Comparison of ENCODE assay signal across 12 cellular contexts in genomic region chr2:135055182-135055786, GRCh38. TPM values are rescaled to one million over a fixed set of nuclear protein-coding genes. Genes with fewer than 3 reads are reported as not detected.
DNase-seq lines count a peak whose midpoint lies in the region; ATAC-seq and TF ChIP-seq lines count a peak whose summit lies in the region.
"Had no signal": no experiment of that assay in that cellular context is flagged by ENCODE, and none has a peak within 500 bp of the region (broad histone marks: within the 10 kb centered on the region; RNA-seq: fewer than 3 reads in every experiment).

No MANE protein-coding gene starts in this region.

- no peaks in the 10 kb centered on the region for H3K79me1 ChIP-seq in mesenchymal stem cell (replicated peaks; ENCODE audit: low read length, poor library complexity, severe bottlenecking)

- no peak overlapping the region for H2BK12ac ChIP-seq in mesenchymal stem cell (ENCODE audit: low read length in 2 of 2)

- no peak overlapping the region for H3K23ac ChIP-seq in mesenchymal stem cell (ENCODE audit: low read length in 2 of 2)

- no peak overlapping the region for H2AFZ ChIP-seq in mesenchymal stem cell (ENCODE audit: low read depth, low read length)

- POLR2A ChIA-PET in BJ (lab: Charles Lee) = interaction anchor here (0.5 kb wide), 1 partner anchor 632 kb away, joined by 3 read pairs; no protein-coding TSS in a partner anchor

- no peak for TF ChIP-seq CTCF in BJ (IDR thresholded peaks at IDR 0.05; ENCODE audit: insufficient read depth, low read depth, low read length)

- no peak overlapping the region for H3K4me3 ChIP-seq in BJ (ENCODE audit: low read depth, low read length)
- H3K4me3 ChIP-seq in mesenchymal stem cell (ENCODE audit: insufficient read depth in 1 of 2, low read depth in 1 of 2, low read length in 2 of 2) = peak overlapping the region in 1 of 2 experiments; percentile 91

- H3K14ac ChIP-seq in mesenchymal stem cell (ENCODE audit: low read length in 2 of 2) = no peak overlapping the region

- H4K8ac ChIP-seq in mesenchymal stem cell (ENCODE audit: low read length) = no peak overlapping the region

- no peak overlapping the region for H2AK5ac ChIP-seq in mesenchymal stem cell (ENCODE audit: low read length, severe bottlenecking)

- H3K9me3 ChIP-seq in mesenchymal stem cell (ENCODE audit: control insufficient read depth, low read length) = no peaks in the 10 kb centered on the region

- CTCF ChIA-PET in BJ (lab: Yijun Ruan, JAX) = no interaction called here

- peak overlapping the region; percentile 88 for H3K27ac ChIP-seq in mesenchymal stem cell (ENCODE audit: low read length, poor library complexity, severe bottlenecking)

- intact Hi-C loops in Right ventricle myocardium inferior (cut with DNase I) = loop anchor here (10.0 kb wide), 1 partner anchor 120 kb away; no protein-coding TSS in a partner anchor

- WGBS in mesenchymal stem cell = 35% methylated on average over 2 of the region's 2 CpGs

- no peak overlapping the region for H2BK5ac ChIP-seq in mesenchymal stem cell (ENCODE audit: low read depth, low read length, poor library complexity, severe bottlenecking)

- H3K18ac ChIP-seq in mesenchymal stem cell (ENCODE audit: low read depth in 1 of 2, low read length in 2 of 2) = peak overlapping the region in 1 of 2 experiments; percentile 43

- no peak overlapping the region for H4K91ac ChIP-seq in mesenchymal stem cell (ENCODE audit: low read length)

- no peaks in the 10 kb centered on the region for H3K36me3 ChIP-seq in BJ (ENCODE audit: control insufficient read depth, insufficient read depth, low read length)
- peaks cover 2 to 28% of the 10 kb centered on the region in 2 experiments for H3K36me3 ChIP-seq in mesenchymal stem cell (ENCODE audit: control insufficient read depth in 1 of 2, insufficient read depth in 2 of 2, low read depth in 1 of 2, low read length in 2 of 2)

- no peak overlapping the region for H2BK15ac ChIP-seq in mesenchymal stem cell (ENCODE audit: low read depth, poor library complexity, severe bottlenecking)

- H2BK120ac ChIP-seq in mesenchymal stem cell (ENCODE audit: low read depth, low read length) = no peak overlapping the region

- no peak overlapping the region for H3K4me2 ChIP-seq in mesenchymal stem cell (ENCODE audit: low read length, poor library complexity, severe bottlenecking)

- H3K27me3 ChIP-seq in BJ (ENCODE audit: control insufficient read depth, insufficient read depth, low read length) = no peaks in the 10 kb centered on the region
- H3K27me3 ChIP-seq in mesenchymal stem cell (ENCODE audit: control insufficient read depth in 1 of 2, insufficient read depth in 1 of 2, low read length in 2 of 2) = no peaks in the 10 kb centered on the region

- peaks cover 5% of the 10 kb centered on the region for H3K4me1 ChIP-seq in mesenchymal stem cell (ENCODE audit: control insufficient read depth, insufficient read depth, low read depth, low read length)

- no peak for ATAC-seq in Right ventricle myocardium inferior

- H3K9ac ChIP-seq in mesenchymal stem cell (ENCODE audit: low read length) = peak overlapping the region; percentile 98

- H3K4ac ChIP-seq in mesenchymal stem cell (ENCODE audit: low read depth in 1 of 2, low read length in 2 of 2) = no peak overlapping the region

- DNase-seq in BJ (ENCODE audit: low read depth) = peak; percentile 59
- DNase-seq in HT1080 (ENCODE audit: low read depth) = peak; percentile 18
- peak; percentile 53 for DNase-seq in astrocyte of the hippocampus (ENCODE audit: low read depth, low spot score)
- peak; percentile 69 for DNase-seq in mesenchymal stem cell
- DNase-seq in NCI-H187 treated with DMSO at 0.1 percent for 48 hours (lab: John Stamatoyannopoulos, UW) = no peak
- DNase-seq in Right ventricle myocardium inferior (ENCODE audit: missing footprints) = no peak
- no peak for DNase-seq in NCI-H2081 treated with DMSO at 0.1 percent for 48 hours (lab: John Stamatoyannopoulos, UW)
- no peak for DNase-seq in epidermal melanocyte (ENCODE audit: insufficient read length, low spot score)
- DNase-seq: DMS79 treated with DMSO at 0.1 percent for 48 hours, midbrain, NCI-H510A had no signal

RNA-seq across cellular contexts. Expression of gene RAB3GAP1, which starts 3.2 kb away (rescaled TPM):
- polyA plus RNA-seq in BJ (2011; rRNA removed) = 22.4 and 42.0 TPM in 2 replicates
- 28.6 and 31.1 TPM in 2 replicates for polyA minus RNA-seq in BJ (2011; rRNA and poly(A)+ RNA removed)
- total RNA-seq in HT1080 (2014; rRNA removed; shearing (Covaris generic)) = 26.7 and 31.2 TPM in 2 replicates
- polyA plus RNA-seq in HT1080 (2015; cell fraction: cytosol; rRNA removed) = 28.4 and 29.7 TPM in 2 replicates
- 56.5 and 57.4 TPM in 2 replicates for polyA plus RNA-seq in HT1080 (2015; cell fraction: nucleus; rRNA removed)
- 27.8 TPM for polyA plus RNA-seq in mesenchymal stem cell (2013, experiment 1 of 2)
- 29.0 TPM for polyA plus RNA-seq in mesenchymal stem cell (2013, experiment 2 of 2)
- total RNA-seq in Right ventricle myocardium inferior = 50.1 TPM

RNA-seq across cellular contexts. Expression of gene MAP3K19, which starts 8.0 kb away (rescaled TPM):
- polyA plus RNA-seq in BJ (2011; rRNA removed) = not detected in 2 replicates
- not detected in 2 replicates for polyA minus RNA-seq in BJ (2011; rRNA and poly(A)+ RNA removed)
- not detected in 2 replicates for total RNA-seq in HT1080 (2014; rRNA removed; shearing (Covaris generic))
- polyA plus RNA-seq in HT1080 (2015; cell fraction: cytosol; rRNA removed) = not detected in 2 replicates
- not detected in 2 replicates for polyA plus RNA-seq in HT1080 (2015; cell fraction: nucleus; rRNA removed)
- not detected for polyA plus RNA-seq in mesenchymal stem cell (2013, experiment 1 of 2)
- 0.01 TPM for polyA plus RNA-seq in mesenchymal stem cell (2013, experiment 2 of 2)
- not detected for total RNA-seq in Right ventricle myocardium inferior
- total RNA-seq: T-helper 1 cell treated with Interleukin-12 subunit alpha and Interleukin-12 subunit beta and Interleukin-4 antibody, amounts not matched to agents 30 ng/mL and 1 ng/mL, for 36 hours had no signal

Comparison
In these comparisons a context has a peak if more than half of its experiments do, and no peak if none do; other contexts are left out.
1. DNase-seq: peak in BJ (single experiment), HT1080 (single experiment), astrocyte of the hippocampus (single experiment) and mesenchymal stem cell (single experiment); none in NCI-H187 treated with DMSO at 0.1 percent for 48 hours (single experiment), Right ventricle myocardium inferior (single experiment), NCI-H2081 treated with DMSO at 0.1 percent for 48 hours (single experiment) and epidermal melanocyte (single experiment).